8 cellular contexts compared by ENCODE assay signal in the genomic region with DNA sequence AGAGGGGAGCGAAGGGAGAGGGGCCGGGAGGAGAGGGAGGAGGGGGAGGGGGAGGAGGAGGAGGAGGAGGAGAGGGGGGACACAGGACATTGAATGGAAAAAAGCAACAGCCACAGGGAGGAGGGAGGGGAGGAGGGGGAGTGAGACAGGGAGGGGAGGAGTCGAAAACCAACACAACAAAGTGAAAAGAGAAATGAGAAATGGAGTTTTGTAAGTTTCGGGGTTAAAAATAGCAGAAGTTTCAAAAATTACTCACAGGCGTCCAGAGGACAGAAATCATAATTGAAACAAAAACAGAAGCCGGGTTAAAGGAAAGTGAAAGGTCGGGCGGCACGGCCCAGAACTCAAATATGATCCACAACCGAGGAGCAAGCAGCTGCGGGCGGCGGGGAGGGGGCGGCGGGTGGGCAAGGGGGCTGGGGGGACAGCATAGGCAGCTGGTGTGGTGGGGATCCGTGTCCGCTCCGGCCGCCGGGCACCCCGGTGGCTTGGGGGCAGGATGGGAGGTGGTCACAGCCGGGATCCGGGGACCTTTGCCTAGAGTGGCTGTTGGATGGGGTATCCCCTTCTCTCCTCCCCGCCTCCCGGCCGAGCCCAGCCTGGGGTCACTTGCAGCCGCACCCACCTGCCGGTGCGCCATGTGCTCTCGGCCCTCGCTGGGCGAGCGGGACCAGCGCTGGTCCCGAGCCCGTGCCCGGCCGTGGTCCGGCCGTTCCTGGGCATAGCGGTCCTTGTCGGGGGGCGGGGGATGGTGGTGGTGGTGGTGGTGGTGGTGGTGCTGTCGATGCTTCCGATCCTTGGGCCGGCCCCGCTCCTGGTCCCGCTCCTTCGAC. TPM values are rescaled to one million over a fixed set of nuclear protein-coding genes. Genes with fewer than 3 reads are reported as not detected.
DNase-seq lines count a peak whose midpoint lies in the region; ATAC-seq and TF ChIP-seq lines count a peak whose summit lies in the region.

No MANE protein-coding gene starts in this region.

- H3K27me3 Mint-ChIP-seq in immature natural killer cell (ENCODE audit: low read depth in 3 of 3): peaks cover 2 to 3% (median 2%) of the 10 kb centered on the region in 3 donors

- H3K4me3 Mint-ChIP-seq in immature natural killer cell: peak overlapping the region; percentile 91 to 98 (median 93)

- ATAC-seq in HG02798 (IDR thresholded peaks at IDR 0.05; ENCODE audit: poor library complexity, unreplicated experiment) (peak; percentile 67), omental fat pad (ENCODE audit: low FRiP score) (no peak)

- H3K4me1 ChIP-seq in SJSA1 (replicated peaks) (peaks cover 4% of the 10 kb centered on the region), adipocyte (ENCODE audit: control insufficient read depth, insufficient read depth, low read length) (peaks cover 2% of the 10 kb centered on the region)

- H3K4me3 ChIP-seq in SJSA1: 0 out of 2 replicates have a peak overlapping the region, but pooled peaks have one; percentile 15
- peak overlapping the region; percentile 59 for H3K4me3 ChIP-seq in adipocyte (ENCODE audit: low read length)

- H3K9ac ChIP-seq in adipocyte (ENCODE audit: low read length): peak overlapping the region; percentile 83

- H3K36me3 ChIP-seq in SJSA1 (no peaks in the 10 kb centered on the region), adipocyte (ENCODE audit: control insufficient read depth, insufficient read depth, low read length, severe bottlenecking) (no peaks in the 10 kb centered on the region)

- H3K9me3 Mint-ChIP-seq in immature natural killer cell: no peaks in the 10 kb centered on the region

- H3K27me3 ChIP-seq in SJSA1 (replicated peaks) (no peaks in the 10 kb centered on the region), adipocyte (replicated peaks; ENCODE audit: control insufficient read depth, insufficient read depth, low read length) (no peaks in the 10 kb centered on the region)

- H3K36me3 Mint-ChIP-seq in immature natural killer cell: no peaks in the 10 kb centered on the region

- H3K27ac ChIP-seq in SJSA1: no peak overlapping the region

- peaks cover 15 to 17% of the 10 kb centered on the region in 2 donors for H3K4me1 Mint-ChIP-seq in immature natural killer cell

- DNase-seq in GM04503 (ENCODE audit: low read depth) (peak; percentile 62), SJSA1 (ENCODE audit: low read depth in 1 of 2, low spot score in 2 of 2) (no peak), adipocyte (ENCODE audit: low read depth) (peak; percentile 66), immature natural killer cell (peak; percentile 52 to 64 (median 54)), omental fat pad (ENCODE audit: low spot score) (no peak), NCI-H345 (lab: John Stamatoyannopoulos, UW) (no peak)
- DNase-seq in stimulated activated CD4-positive, alpha-beta T cell treated with anti-CD3 and anti-CD28 coated beads, Interleukin-4, amount 100 ng/mL, for 1 hour: peak; percentile 66

- no peaks in the 10 kb centered on the region for H3K9me3 ChIP-seq in SJSA1 (replicated peaks)
- H3K9me3 ChIP-seq in adipocyte (ENCODE audit: control insufficient read depth, low read length): no peaks in the 10 kb centered on the region

- peak overlapping the region; percentile 69 to 97 (median 92) for H3K27ac Mint-ChIP-seq in immature natural killer cell

- TF ChIP-seq CTCF in omental fat pad (IDR thresholded peaks at IDR 0.05): no peak

RNA-seq across cellular contexts. Expression of a gene that starts 58.1 kb away (rescaled TPM):
- 12.3 and 25.5 TPM in 2 replicates for total RNA-seq in SJSA1 (2014; rRNA removed; shearing (Covaris generic))
- 100 to 1,000 TPM; 395 to 487 (median 487) TPM for polyA plus RNA-seq in immature natural killer cell
- 100 to 1,000 TPM; 110 to 253 (median 210) TPM for total RNA-seq in omental fat pad

RNA-seq across cellular contexts. Expression of a gene that starts 58.2 kb away (rescaled TPM):
- total RNA-seq in SJSA1 (2014; rRNA removed; shearing (Covaris generic)): 106 and 125 TPM in 2 replicates
- 10 to 100 TPM; 56.8 to 92.5 (median 66.0) TPM for polyA plus RNA-seq in immature natural killer cell
- 10 to 100 TPM; 41.0 to 97.6 (median 53.9) TPM for total RNA-seq in omental fat pad

Comparison
In these comparisons a context has a peak if more than half of its experiments do, and no peak if none do; other contexts are left out.
1. DNase-seq: peak in GM04503 (single experiment), adipocyte (single experiment), immature natural killer cell (3 of 3) and stimulated activated CD4-positive, alpha-beta T cell treated with anti-CD3 and anti-CD28 coated beads, Interleukin-4, amount 100 ng/mL, for 1 hour (single experiment); none in SJSA1 (0 of 2), omental fat pad (single experiment) and NCI-H345 (single experiment).